8 cellular contexts compared by ENCODE assay signal in genomic region chr3:46378426-46378942, GRCh38. TPM values are rescaled to one million over a fixed set of nuclear protein-coding genes. Genes with fewer than 3 reads are reported as not detected.
A peak's percentile ranks its signal among the peaks of the same experiment; 100 is the strongest.
DNase-seq lines count a peak whose midpoint lies in the region; ATAC-seq lines count a peak whose summit lies in the region.

No MANE protein-coding gene starts in this region.

- H2BK15ac ChIP-seq in mesenchymal stem cell (ENCODE audit: low read depth, poor library complexity, severe bottlenecking): no peak overlapping the region

- no peak overlapping the region for H4K8ac ChIP-seq in mesenchymal stem cell (ENCODE audit: low read length)

- H2AK5ac ChIP-seq in mesenchymal stem cell (ENCODE audit: low read length, severe bottlenecking): no peak overlapping the region

- H4K91ac ChIP-seq in mesenchymal stem cell (ENCODE audit: low read length): no peak overlapping the region

- H3K14ac ChIP-seq in mesenchymal stem cell (ENCODE audit: low read length in 2 of 2): no peak overlapping the region

- no peak overlapping the region for H2BK120ac ChIP-seq in mesenchymal stem cell (ENCODE audit: low read depth, low read length)

- H2BK5ac ChIP-seq in mesenchymal stem cell (ENCODE audit: low read depth, low read length, poor library complexity, severe bottlenecking): no peak overlapping the region

- DNase-seq in ELF-1 (ENCODE audit: low read depth, low spot score): peak; percentile 65
- DNase-seq in MV-4-11 (lab: John Stamatoyannopoulos, UW): peak; percentile 70
- DNase-seq in activated CD4-positive, alpha-beta T cell treated with anti-CD3 and anti-CD28 coated beads, Interleukin-2, amount 50 U/mL, for 4 hours: peak; percentile 52 to 57
- peak; percentile 44 for DNase-seq in effector CD4-positive, alpha-beta T cell
- DNase-seq in mesenchymal stem cell: peak; percentile 61
- peak; percentile 35 for DNase-seq in stimulated activated CD8-positive, alpha-beta memory T cell treated with anti-CD3 and anti-CD28 coated beads, Interleukin-7, amount 100 ng/mL, for 24 hours (ENCODE audit: low read depth)
- DNase-seq in NCI-H1694 treated with DMSO at 0.1 percent for 48 hours (lab: John Stamatoyannopoulos, UW): no peak

- H3K27ac ChIP-seq in mesenchymal stem cell (ENCODE audit: low read length, poor library complexity, severe bottlenecking): no peak overlapping the region

- H3K4me1 ChIP-seq in mesenchymal stem cell (ENCODE audit: control insufficient read depth, insufficient read depth, low read depth, low read length): no peaks in the 10 kb centered on the region

- H2AFZ ChIP-seq in mesenchymal stem cell (ENCODE audit: low read depth, low read length): no peak overlapping the region

- H3K4ac ChIP-seq in mesenchymal stem cell (ENCODE audit: low read depth in 1 of 2, low read length in 2 of 2): no peak overlapping the region

- H3K79me1 ChIP-seq in mesenchymal stem cell (replicated peaks; ENCODE audit: low read length, poor library complexity, severe bottlenecking): no peaks in the 10 kb centered on the region

- H3K4me3 ChIP-seq in mesenchymal stem cell (ENCODE audit: insufficient read depth in 1 of 2, low read depth in 1 of 2, low read length in 2 of 2): no peak overlapping the region

- ATAC-seq in GM21619 (IDR thresholded peaks at IDR 0.05; ENCODE audit: unreplicated experiment): no peak

- no peak overlapping the region for H3K4me2 ChIP-seq in mesenchymal stem cell (ENCODE audit: low read length, poor library complexity, severe bottlenecking)

- no peak overlapping the region for H3K18ac ChIP-seq in mesenchymal stem cell (ENCODE audit: low read depth in 1 of 2, low read length in 2 of 2)

- no peak overlapping the region for H2BK12ac ChIP-seq in mesenchymal stem cell (ENCODE audit: low read length in 2 of 2)

- H3K23ac ChIP-seq in mesenchymal stem cell (ENCODE audit: low read length in 2 of 2): no peak overlapping the region

- peaks cover 30 to 44% of the 10 kb centered on the region in 2 experiments for H3K27me3 ChIP-seq in mesenchymal stem cell (ENCODE audit: control insufficient read depth in 1 of 2, insufficient read depth in 1 of 2, low read length in 2 of 2)

- H3K9ac ChIP-seq in mesenchymal stem cell (ENCODE audit: low read length): no peak overlapping the region

- WGBS in mesenchymal stem cell: 51% methylated on average over 8 of the region's 8 CpGs

- no peaks in the 10 kb centered on the region for H3K36me3 ChIP-seq in mesenchymal stem cell (ENCODE audit: control insufficient read depth in 1 of 2, insufficient read depth in 2 of 2, low read depth in 1 of 2, low read length in 2 of 2)

- no peaks in the 10 kb centered on the region for H3K9me3 ChIP-seq in mesenchymal stem cell (ENCODE audit: control insufficient read depth, low read length)

RNA-seq across cellular contexts. Expression of gene CCR5, which starts 7.7 kb away (rescaled TPM):
- not detected for polyA plus RNA-seq in mesenchymal stem cell (2013, experiment 1 of 2)
- polyA plus RNA-seq in mesenchymal stem cell (2013, experiment 2 of 2): not detected

RNA-seq across cellular contexts. Expression of gene CCR2, which starts 24.6 kb away (rescaled TPM):
- not detected for polyA plus RNA-seq in mesenchymal stem cell (2013, experiment 1 of 2)
- polyA plus RNA-seq in mesenchymal stem cell (2013, experiment 2 of 2): not detected

RNA-seq across cellular contexts. Expression of gene CCRL2, which starts 28.6 kb away (rescaled TPM):
- polyA plus RNA-seq in mesenchymal stem cell (2013, experiment 1 of 2): 0.08 TPM
- 0.08 TPM for polyA plus RNA-seq in mesenchymal stem cell (2013, experiment 2 of 2)
